Comparison of ENCODE assay signal across 8 cellular contexts in genomic region chr15:35289029-35289617, GRCh38.
DNase-seq lines count a peak whose midpoint lies in the region; ATAC-seq and TF ChIP-seq lines count a peak whose summit lies in the region.

No MANE protein-coding gene starts in this region.

- no peak for TF ChIP-seq EP300 in esophagus muscularis mucosa (IDR thresholded peaks at IDR 0.05)
- no peak for TF ChIP-seq EP300 in ovary (IDR thresholded peaks at IDR 0.05)

- H3F3A ChIP-seq in DOHH2 (ENCODE audit: control insufficient read depth, insufficient read depth) = no peaks in the 10 kb centered on the region

- H3K4me3 ChIP-seq in DOHH2 (ENCODE audit: low read length) (no peak overlapping the region), OCI-LY3 (ENCODE audit: low read length) (no peak overlapping the region), esophagus muscularis mucosa (no peak overlapping the region), ovary (no peak overlapping the region)

- H3K9me3 ChIP-seq in DOHH2 (ENCODE audit: control insufficient read depth, insufficient read depth, low read length) = no peaks in the 10 kb centered on the region
- H3K9me3 ChIP-seq in OCI-LY3 (ENCODE audit: insufficient read depth, low read length) = no peaks in the 10 kb centered on the region
- no peaks in the 10 kb centered on the region for H3K9me3 ChIP-seq in esophagus muscularis mucosa
- no peaks in the 10 kb centered on the region for H3K9me3 ChIP-seq in ovary

- 42% methylated on average over 3 of the region's 3 CpGs for WGBS in esophagus muscularis mucosa
- WGBS in ovary, 3 donors = 14 to 26% (median 15%) methylated on average over 3 of the region's 3 CpGs

- DNase-seq in esophagus muscularis mucosa (ENCODE audit: extremely low spot score) (no peak), ovary (no peak)

- no peak overlapping the region for H3K9ac ChIP-seq in OCI-LY3 (ENCODE audit: low read length)

- H4K20me1 ChIP-seq in DOHH2 (ENCODE audit: control insufficient read depth, insufficient read depth, low read depth, low read length) (no peaks in the 10 kb centered on the region), OCI-LY3 (ENCODE audit: insufficient read depth, low read length) (no peaks in the 10 kb centered on the region)

- TF ChIP-seq CTCF in DOHH2 (IDR thresholded peaks at IDR 0.05; ENCODE audit: low read depth, low read length, poor library complexity, severe bottlenecking) (peak; percentile 72), OCI-LY3 (IDR thresholded peaks at IDR 0.05; ENCODE audit: low read depth, low read length) (peak; percentile 93), esophagus muscularis mucosa (IDR thresholded peaks at IDR 0.05) (peak; percentile 69 to 77 (median 77)), ovary (IDR thresholded peaks at IDR 0.05) (peak in 2 of 3 donors; percentile 32 to 47)

- H3K79me2 ChIP-seq in DOHH2 (ENCODE audit: control insufficient read depth, low read length) (no peaks in the 10 kb centered on the region), OCI-LY3 (ENCODE audit: low read length) (no peaks in the 10 kb centered on the region)

- H3K36me3 ChIP-seq in DOHH2 (ENCODE audit: control insufficient read depth, low read length) (no peaks in the 10 kb centered on the region), OCI-LY3 (replicated peaks; ENCODE audit: low read depth, low read length) (no peaks in the 10 kb centered on the region), esophagus muscularis mucosa (no peaks in the 10 kb centered on the region), ovary (no peaks in the 10 kb centered on the region)

- 0 out of 2 replicates have a peak overlapping the region, but pooled peaks have one; percentile 55 for H2AFZ ChIP-seq in OCI-LY3 (ENCODE audit: low read depth, low read length)

- no peaks in the 10 kb centered on the region for H3K27me3 ChIP-seq in DOHH2 (ENCODE audit: control insufficient read depth, low read length)
- H3K27me3 ChIP-seq in OCI-LY3 (ENCODE audit: low read depth, low read length) = no peaks in the 10 kb centered on the region
- H3K27me3 ChIP-seq in esophagus muscularis mucosa = no peaks in the 10 kb centered on the region
- H3K27me3 ChIP-seq in ovary = no peaks in the 10 kb centered on the region

- H3K4me2 ChIP-seq in DOHH2 (ENCODE audit: low read length) (no peak overlapping the region), OCI-LY3 (ENCODE audit: low read length) (0 out of 2 replicates have a peak overlapping the region, but pooled peaks have one; percentile 14)

- intact Hi-C loops in esophagus muscularis mucosa (cut with DNase I) = loop anchor here (2.0 to 5.0 kb wide), 2 partner anchors 156 to 212 kb away; no protein-coding TSS in a partner anchor
- intact Hi-C loops in ovary (cut with DNase I) = no loop called here

- H3K9me2 ChIP-seq in DOHH2 (replicated peaks; ENCODE audit: control insufficient read depth, low read length) = no peaks in the 10 kb centered on the region

- TF ChIP-seq POLR2A in esophagus muscularis mucosa (IDR thresholded peaks at IDR 0.05; ENCODE audit: low read depth) (no peak), ovary (IDR thresholded peaks at IDR 0.05) (no peak)

- H3K27ac ChIP-seq in DOHH2 (ENCODE audit: low read depth, low read length) = no peak overlapping the region
- no peak overlapping the region for H3K27ac ChIP-seq in OCI-LY3 (ENCODE audit: low read length)
- H3K27ac ChIP-seq in esophagus muscularis mucosa (replicated peaks in 1 of 4) = no peak overlapping the region
- H3K27ac ChIP-seq in ovary = no peak overlapping the region

- H3K4me1 ChIP-seq in DOHH2 (ENCODE audit: control insufficient read depth, low read length) (no peaks in the 10 kb centered on the region), OCI-LY3 (ENCODE audit: low read length) (no peaks in the 10 kb centered on the region), esophagus muscularis mucosa (peaks cover 0 to 20% (median 7%) of the 10 kb centered on the region in 4 donors), ovary (ENCODE audit: insufficient read depth) (no peaks in the 10 kb centered on the region)

- ATAC-seq in HG02642 (IDR thresholded peaks at IDR 0.05; ENCODE audit: poor library complexity, unreplicated experiment) = peak; percentile 65
- no peak for ATAC-seq in GM19463 (IDR thresholded peaks at IDR 0.05; ENCODE audit: unreplicated experiment)
- no peak for ATAC-seq in GM18517 (IDR thresholded peaks at IDR 0.05; ENCODE audit: unreplicated experiment)
- no peak for ATAC-seq in GM21390 (IDR thresholded peaks at IDR 0.05; ENCODE audit: unreplicated experiment)

Comparison
In these comparisons a context has a peak if more than half of its experiments do, and no peak if none do; other contexts are left out.
1. CTCF ChIP-seq: peak in every context shown above with its lines; median percentile 93 in OCI-LY3; 77 in esophagus muscularis mucosa; 72 in DOHH2; 40 in ovary.